In genomic region chr1:26694185-26694572, GRCh38 we compare ENCODE assay signal across 9 cellular contexts. TPM values are rescaled to one million over a fixed set of nuclear protein-coding genes. Genes with fewer than 3 reads are reported as not detected.
DNase-seq lines count a peak whose midpoint lies in the region; ATAC-seq, FAIRE-seq and TF ChIP-seq lines count a peak whose summit lies in the region.
"Had no signal": no experiment of that assay in that cellular context is flagged by ENCODE, and none has a peak within 500 bp of the region (broad histone marks: within the 10 kb centered on the region; RNA-seq: fewer than 3 reads in every experiment).

No MANE protein-coding gene starts in this region.

- TF ChIP-seq RAD21 in GM12878 (IDR thresholded peaks at IDR 0.05; ENCODE audit: insufficient read depth, low read depth, low read length): no peak

- peaks cover 4 to 55% (median 35%) of the 10 kb centered on the region in 12 donors for H3K4me1 ChIP-seq in heart left ventricle
- peaks cover 13% of the 10 kb centered on the region for H3K4me1 ChIP-seq in GM12878 (ENCODE audit: control insufficient read depth, insufficient read depth, low read length)
- H3K4me1 ChIP-seq in muscle layer of duodenum (ENCODE audit: control insufficient read depth in 1 of 2, insufficient read depth in 2 of 2, low read length in 2 of 2): peaks cover 34 to 39% of the 10 kb centered on the region in 2 donors
- H3K4me1 ChIP-seq in vagina: peaks cover 42% of the 10 kb centered on the region

- H3K9ac ChIP-seq in GM12878 (ENCODE audit: control insufficient read depth, insufficient read depth, low read length): peak overlapping the region; percentile 94

- no peak for TF ChIP-seq EP300 in GM12878 (IDR thresholded peaks at IDR 0.05; ENCODE audit: borderline replicate concordance in 1 of 2, control insufficient read depth in 1 of 2, low read depth in 2 of 2, low read length in 2 of 2)

- peaks cover 0 to 4% (median 0%) of the 10 kb centered on the region in 9 donors for H3K27me3 ChIP-seq in heart left ventricle
- H3K27me3 ChIP-seq in GM12878 (replicated peaks in 1 of 2; ENCODE audit: control insufficient read depth in 2 of 2, insufficient read depth in 2 of 2, low read length in 1 of 2): no peaks in the 10 kb centered on the region
- no peaks in the 10 kb centered on the region for H3K27me3 ChIP-seq in muscle layer of duodenum (ENCODE audit: low read depth, low read length)
- H3K27me3 ChIP-seq in vagina: no peaks in the 10 kb centered on the region

- SMC1A ChIA-PET in GM12878 (lab: Charles Lee; ENCODE audit: uncharacterized antibody, unreplicated experiment): interaction anchor here (0.9 to 7.5 kb wide), 11 partner anchors 9 to 96 kb away, joined by 3 to 79 read pairs (median 5); partner anchors contain the start of gene PIGV

- TF ChIP-seq POLR2A in heart left ventricle (IDR thresholded peaks at IDR 0.05) (no peak), GM12878 (IDR thresholded peaks at IDR 0.05; ENCODE audit: low read depth, low read length) (no peak), vagina (IDR thresholded peaks at IDR 0.05) (no peak), GM12891 (IDR thresholded peaks at IDR 0.05; ENCODE audit: low read depth, low read length) (no peak)

- CTCF ChIA-PET in GM12878 (lab: Yijun Ruan, JAX): interaction anchor here (0.7 to 5.3 kb wide), 7 partner anchors 10 to 194 kb away, joined by 3 to 67 read pairs (median 30); partner anchors contain the start of gene PIGV

- H3K27ac ChIP-seq in heart left ventricle (peak overlapping the region; percentile 89 to 98 (median 96)), GM12878 (ENCODE audit: control insufficient read depth, insufficient read depth) (peak overlapping the region; percentile 98), muscle layer of duodenum (ENCODE audit: low read length) (peak overlapping the region; percentile 96), vagina (peak overlapping the region; percentile 98)

- in situ Hi-C loops in GM12878 (cut with MboI): no loop called here

- DNase-seq in heart left ventricle (no peak), cardiac septum (ENCODE audit: low spot score) (no peak), GM12878 (ENCODE audit: low read depth, low spot score) (no peak), vagina (ENCODE audit: extremely low spot score in 2 of 2) (no peak), GM12891 (ENCODE audit: insufficient read length, low spot score) (no peak), inferior parietal cortex (ENCODE audit: extremely low spot score) (no peak), omental fat pad (ENCODE audit: low spot score) (no peak)

- H2AFZ ChIP-seq in GM12878 (ENCODE audit: control insufficient read depth, low read depth, low read length): no peak overlapping the region

- ATAC-seq in heart left ventricle: no peak
- ATAC-seq in GM12878: no peak
- ATAC-seq in omental fat pad (ENCODE audit: low FRiP score): no peak

- RAD21 ChIA-PET in GM12878 (lab: Charles Lee; ENCODE audit: unreplicated experiment): interaction anchor here (0.9 to 5.2 kb wide), 9 partner anchors 12 to 152 kb away, joined by 3 to 59 read pairs (median 6); partner anchors contain the start of gene PIGV

- 24 to 42% (median 31%) methylated on average over 2 of the region's 2 CpGs for WGBS in heart left ventricle, 4 donors
- WGBS in GM12878 (ENCODE audit: insufficient coverage, insufficient replicate concordance, low lambda C conversion rate, missing lambda C conversion rate): 0% methylated on average over 2 of the region's 2 CpGs

- no TSS peak for BruUV-seq in GM12878 (replicated peaks; lab: Mats Ljungman, UMichigan)

- peaks cover 5% of the 10 kb centered on the region; the same call in 1 of the 2 replicates for H4K20me1 ChIP-seq in GM12878 (ENCODE audit: control insufficient read depth, insufficient read depth)

- no peaks in the 10 kb centered on the region for H3K36me3 ChIP-seq in heart left ventricle
- no peaks in the 10 kb centered on the region for H3K36me3 ChIP-seq in GM12878 (ENCODE audit: control insufficient read depth in 2 of 2, insufficient read depth in 2 of 2, low read length in 1 of 2)
- no peaks in the 10 kb centered on the region for H3K36me3 ChIP-seq in muscle layer of duodenum (ENCODE audit: control insufficient read depth in 1 of 2, insufficient read depth in 2 of 2, low read length in 2 of 2)
- H3K36me3 ChIP-seq in vagina: no peaks in the 10 kb centered on the region

- H3K9me3 ChIP-seq in heart left ventricle (no peaks in the 10 kb centered on the region), GM12878 (replicated peaks; ENCODE audit: control insufficient read depth, insufficient read depth, low read length) (no peaks in the 10 kb centered on the region), muscle layer of duodenum (ENCODE audit: control insufficient read depth in 1 of 2, low read length in 2 of 2) (no peaks in the 10 kb centered on the region), vagina (no peaks in the 10 kb centered on the region)

- intact Hi-C loops in heart left ventricle (cut with DNase I) (loop anchor here in 3 of 10 donors (2.0 to 5.0 kb wide), 2 partner anchors 92 to 93 kb away; partner anchors contain the start of gene PIGV (in 1 of the 3)), cardiac septum (cut with DNase I) (loop anchor here (5.0 kb wide), 1 partner anchor 48 kb away; no protein-coding TSS in a partner anchor), GM12878 (cut with micrococcal nuclease; ENCODE audit: unreplicated experiment) (loop anchor here (5.0 kb wide), 1 partner anchor 152 kb away; no protein-coding TSS in a partner anchor), vagina (cut with DNase I) (no loop called here)

- H3K4me3 ChIP-seq in heart left ventricle: peak overlapping the region in 4 of 12 donors; percentile 59 to 95 (median 76)
- peak overlapping the region; percentile 70 for H3K4me3 ChIP-seq in GM12878
- peak overlapping the region; percentile 82 to 92 for H3K4me3 ChIP-seq in muscle layer of duodenum (ENCODE audit: low read depth in 1 of 2, low read length in 2 of 2)
- H3K4me3 ChIP-seq in vagina: no peak overlapping the region

- peaks cover 54% of the 10 kb centered on the region for H3K79me2 ChIP-seq in GM12878 (ENCODE audit: control insufficient read depth, insufficient read depth, low read length)

- no peak for TF ChIP-seq CTCF in heart left ventricle (IDR thresholded peaks at IDR 0.05)
- TF ChIP-seq CTCF in GM12878 (IDR thresholded peaks at IDR 0.05 in 2 of 3, conservative IDR thresholded peaks at IDR 0.05 in 1 of 3; ENCODE audit: control insufficient read depth in 2 of 3, extremely low read depth in 1 of 3, insufficient read depth in 1 of 3, low read depth in 3 of 3, low read length in 3 of 3): no peak
- no peak for TF ChIP-seq CTCF in vagina (IDR thresholded peaks at IDR 0.05)
- no peak for TF ChIP-seq CTCF in omental fat pad (IDR thresholded peaks at IDR 0.05)

- H3K4me2 ChIP-seq in GM12878 (ENCODE audit: control insufficient read depth, insufficient read depth): peak overlapping the region; percentile 97

- POLR2A ChIA-PET in GM12878 (lab: Charles Lee): interaction anchor here (0.5 to 4.7 kb wide), 7 partner anchors 12 to 94 kb away, joined by 3 to 83 read pairs (median 3); partner anchors contain the start of gene PIGV

- no peak for FAIRE-seq in GM12878 (lab: Jason Lieb, UNC)
- no peak for FAIRE-seq in GM12891 (lab: Jason Lieb, UNC)
- FAIRE-seq: G401.6 had no signal

TF ChIP-seq in GM12878, 131 proteins besides CTCF, POLR2A, EP300 and RAD21 (continues in another document):
- no peak for TF ChIP-seq ZNF622 (IDR thresholded peaks at IDR 0.05)
- TF ChIP-seq GATAD2B (conservative IDR thresholded peaks at IDR 0.05; ENCODE audit: low read depth): no peak

TF ChIP-seq in GM12891, 5 proteins besides CTCF, POLR2A, EP300 and RAD21:
- TF ChIP-seq TAF1 (IDR thresholded peaks at IDR 0.05; ENCODE audit: low read depth, low read length) (no peak), PAX5 (IDR thresholded peaks at IDR 0.05; ENCODE audit: insufficient read depth, low read length, severe bottlenecking) (no peak), POU2F2 (IDR thresholded peaks at IDR 0.05; ENCODE audit: low read depth, low read length) (no peak), POLR2AphosphoS5 (IDR thresholded peaks at IDR 0.05; ENCODE audit: low read depth, low read length) (no peak), SPI1 (IDR thresholded peaks at IDR 0.05; ENCODE audit: low read depth, low read length) (no peak)

RNA-seq across cellular contexts. Expression of gene ARID1A, which starts 1.6 kb away (rescaled TPM):
- 10 to 100 TPM; 29.0 to 73.9 (median 49.9) TPM for total RNA-seq in heart left ventricle
- 10 to 100 TPM; 14.1 to 33.0 TPM for polyA plus RNA-seq in heart left ventricle
- total RNA-seq in cardiac septum: 52.1 TPM
- 132 and 155 TPM in 2 replicates for total RNA-seq in GM12878 (2013; cell fraction: nucleolus; rRNA removed)
- total RNA-seq in GM12878 (2014; rRNA removed): 20.5 and 24.3 TPM in 2 replicates
- 22.7 and 23.6 TPM in 2 replicates for total RNA-seq in GM12878 (2014; rRNA removed; fragmentation: Illumina TruSeq; extraction: Trizol)
- 93.4 and 98.0 TPM in 2 replicates for total RNA-seq in GM12878 (2021)
- 28.6 TPM for polyA plus RNA-seq in GM12878 (2011; ENCODE audit: low read depth)
- 9.4 and 13.1 TPM in 2 replicates for polyA plus RNA-seq in GM12878 (2011; rRNA removed)
- polyA plus RNA-seq in GM12878 (2011; cell fraction: cytosol; rRNA removed): 18.8 and 23.5 TPM in 2 replicates
- polyA plus RNA-seq in GM12878 (2011; cell fraction: nucleus; rRNA removed): 49.4 and 77.8 TPM in 2 replicates
- 44.5 and 51.6 TPM in 2 replicates for polyA plus RNA-seq in GM12878 (2012)
- polyA plus RNA-seq in GM12878 (2014; fragmentation: Illumina TruSeq; extraction: Trizol): 59.0 and 75.1 TPM in 2 replicates
- polyA plus RNA-seq in GM12878 (2014; fragmentation: Nextera tagmentation; extraction: Ambion mirVana): 10 to 100 TPM in 1 of 2 experiments, 1 to 10 TPM in 1; 10.0 to 24.5 TPM
- polyA plus RNA-seq in GM12878 (2014; rRNA removed): 41.6 and 57.8 TPM in 2 replicates
- 10 to 100 TPM; 22.2 to 22.8 TPM for polyA plus RNA-seq in GM12878 (2016; fragmentation: Nextera tagmentation; extraction: Ambion mirVana)
- 31.7 and 33.9 TPM in 2 replicates for polyA minus RNA-seq in GM12878 (2011; rRNA and poly(A)+ RNA removed)
- polyA minus RNA-seq in GM12878 (2011; cell fraction: cytosol; rRNA and poly(A)+ RNA removed): 29.7 and 37.3 TPM in 2 replicates
- 18.1 and 41.5 TPM in 2 replicates for polyA minus RNA-seq in GM12878 (2011; cell fraction: nucleus; rRNA and poly(A)+ RNA removed)
- total RNA-seq in vagina: 91.6 TPM
- polyA plus RNA-seq in GM12891 (2012; ENCODE audit: low read depth, missing spikeins): 35.0 TPM
- 10 to 100 TPM; 25.8 to 48.4 (median 40.6) TPM for total RNA-seq in omental fat pad

Comparison
In these comparisons a context has a peak if more than half of its experiments do, and no peak if none do; other contexts are left out.
1. H3K4me3 ChIP-seq: peak in GM12878 (single experiment) and muscle layer of duodenum (2 of 2); none in vagina (0 of 2).
2. Peak in every context shown above with its lines, with median percentiles within 50 percentile points of each other: H3K27ac ChIP-seq.